In the genomic region with DNA sequence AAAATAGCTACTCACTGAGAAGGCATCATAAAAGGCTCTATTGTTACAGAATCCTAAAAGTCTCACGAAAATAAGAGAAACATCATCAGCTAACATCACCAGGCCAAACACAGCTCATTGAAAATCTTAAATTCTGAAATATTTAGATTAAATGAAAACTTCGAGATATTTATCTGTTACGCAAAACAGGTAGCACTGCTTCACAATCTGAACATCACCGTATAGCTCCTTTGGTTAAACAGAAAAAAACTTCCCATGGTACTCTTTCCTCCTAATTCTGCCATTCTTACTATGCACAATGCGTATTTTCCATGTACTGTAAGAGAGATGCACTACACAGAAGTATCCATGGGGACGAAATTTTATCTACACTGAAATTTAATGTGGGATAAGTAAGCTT, we compare ENCODE assay signal across 8 cellular contexts. TPM values are rescaled to one million over a fixed set of nuclear protein-coding genes. Genes with fewer than 3 reads are reported as not detected.
DNase-seq lines count a peak whose midpoint lies in the region; ATAC-seq and TF ChIP-seq lines count a peak whose summit lies in the region.

No MANE protein-coding gene starts in this region.

- no peak for TF ChIP-seq POLR2A in upper lobe of left lung (IDR thresholded peaks at IDR 0.05)

- ATAC-seq in upper lobe of left lung (ENCODE audit: low FRiP score in 2 of 2), result no peak

- TF ChIP-seq CTCF in AG09309 (IDR thresholded peaks at IDR 0.05; ENCODE audit: control insufficient read depth, insufficient read depth, low read depth, low read length, missing control alignments) (no peak), HFF-Myc (IDR thresholded peaks at IDR 0.05; ENCODE audit: low read depth, low read length, missing control alignments) (no peak), astrocyte of the spinal cord (IDR thresholded peaks at IDR 0.05; ENCODE audit: low read depth, low read length) (no peak), upper lobe of left lung (IDR thresholded peaks at IDR 0.05) (no peak)

- peak overlapping the region in 1 of 2 donors; percentile 94 for H3K9ac ChIP-seq in mucosa of rectum (ENCODE audit: low read depth in 1 of 2, low read length in 2 of 2)

- H3K36me3 ChIP-seq in mucosa of rectum (ENCODE audit: control insufficient read depth in 2 of 2, insufficient read depth in 2 of 2, low read length in 2 of 2) (peaks cover 0 to 5% of the 10 kb centered on the region in 2 donors), upper lobe of left lung (peaks cover 0 to 5% (median 0%) of the 10 kb centered on the region in 4 donors)

- no peaks in the 10 kb centered on the region for H3K9me3 ChIP-seq in mucosa of rectum (ENCODE audit: control insufficient read depth in 2 of 2, low read length in 2 of 2)
- H3K9me3 ChIP-seq in upper lobe of left lung, result no peaks in the 10 kb centered on the region

- H3K4me3 ChIP-seq in AG09309 (ENCODE audit: control insufficient read depth, low read depth, low read length), result peak overlapping the region; percentile 82
- H3K4me3 ChIP-seq in HFF-Myc (replicated peaks; ENCODE audit: low read depth, low read length), result peak overlapping the region; percentile 72
- peak overlapping the region; percentile 93 for H3K4me3 ChIP-seq in astrocyte of the spinal cord (ENCODE audit: low read depth, low read length)
- peak overlapping the region; percentile 95 to 97 for H3K4me3 ChIP-seq in mucosa of rectum (ENCODE audit: low read length in 2 of 2)
- peak overlapping the region in 2 of 4 donors; percentile 97 to 99 for H3K4me3 ChIP-seq in upper lobe of left lung

- no peak overlapping the region for H3K27ac ChIP-seq in mucosa of rectum (ENCODE audit: low read depth in 2 of 2, low read length in 2 of 2)
- H3K27ac ChIP-seq in upper lobe of left lung, result no peak overlapping the region

- H3K4me1 ChIP-seq in mucosa of rectum (ENCODE audit: control insufficient read depth in 2 of 2, insufficient read depth in 2 of 2, low read length in 2 of 2) (peaks cover 18 to 19% of the 10 kb centered on the region in 2 donors), upper lobe of left lung (peaks cover 13 to 25% (median 18%) of the 10 kb centered on the region in 4 donors)

- 71 to 81% methylated on average over 6 of the region's 6 CpGs for WGBS in upper lobe of left lung, 2 donors

- DNase-seq in AG09309 (ENCODE audit: low read depth), result no peak
- DNase-seq in HFF-Myc (ENCODE audit: extremely low read depth, low read depth), result no peak
- peak; percentile 19 for DNase-seq in astrocyte of the spinal cord (ENCODE audit: low read depth, low spot score)
- DNase-seq in GDM1 (lab: John Stamatoyannopoulos, UW), result no peak
- no peak for DNase-seq in NCI-H1694 treated with DMSO at 0.1 percent for 48 hours (lab: John Stamatoyannopoulos, UW)
- DNase-seq in DMS 273 (lab: John Stamatoyannopoulos, UW; ENCODE audit: unreplicated experiment), result no peak
- no peak for DNase-seq in upper lobe of left lung

- TF ChIP-seq EP300 in upper lobe of left lung (IDR thresholded peaks at IDR 0.05), result no peak

- in situ Hi-C loops in astrocyte of the spinal cord (cut with HindIII; ENCODE audit: low sequenced_read_pairs), result no loop called here

- H3K27me3 ChIP-seq in mucosa of rectum (ENCODE audit: control insufficient read depth in 2 of 2, insufficient read depth in 2 of 2, low read length in 2 of 2), result no peaks in the 10 kb centered on the region
- H3K27me3 ChIP-seq in upper lobe of left lung, result no peaks in the 10 kb centered on the region

RNA-seq across cellular contexts. Expression of a gene that starts 2.1 kb away (rescaled TPM):
- total RNA-seq in upper lobe of left lung, result 10 to 100 TPM in 5 of 6 donors, 1 to 10 TPM in 1; 9.4 to 27.8 (median 22.9) TPM
